12 cellular contexts compared by ENCODE assay signal in genomic region chr9:107784235-107784958, GRCh38.
DNase-seq lines count a peak whose midpoint lies in the region; ATAC-seq, FAIRE-seq and TF ChIP-seq lines count a peak whose summit lies in the region.
"Had no signal": no experiment of that assay in that cellular context is flagged by ENCODE, and none has a peak within 500 bp of the region (broad histone marks: within the 10 kb centered on the region; RNA-seq: fewer than 3 reads in every experiment).

No MANE protein-coding gene starts in this region.

- POLR2A ChIA-PET in endothelial cell of umbilical vein (lab: Charles Lee), result no interaction called here

- ATAC-seq in GM18907 (IDR thresholded peaks at IDR 0.05; ENCODE audit: unreplicated experiment), result no peak
- no peak for ATAC-seq in natural killer cell treated with Interleukin-12 subunit alpha and Interleukin-12 subunit beta and Interleukin-15 and Interleukin-18, amount 100 ng/mL, for 72 hours

- H3K9me3 ChIP-seq in endothelial cell of umbilical vein (replicated peaks; ENCODE audit: control insufficient read depth, insufficient read depth, low read length), result no peaks in the 10 kb centered on the region

- H4K20me1 ChIP-seq in endothelial cell of umbilical vein (replicated peaks; ENCODE audit: control insufficient read depth, extremely low read depth, insufficient read depth, low read length), result no peaks in the 10 kb centered on the region

- no peaks in the 10 kb centered on the region for H3K36me3 ChIP-seq in endothelial cell of umbilical vein (ENCODE audit: control insufficient read depth in 2 of 2, extremely low read depth in 1 of 2, insufficient read depth in 2 of 2, low read length in 2 of 2)

- no peak overlapping the region for H3K4me3 ChIP-seq in AG09309 (ENCODE audit: control insufficient read depth, low read depth, low read length)
- no peak overlapping the region for H3K4me3 ChIP-seq in endothelial cell of umbilical vein (replicated peaks in 1 of 3; ENCODE audit: insufficient read depth in 1 of 3, low read depth in 1 of 3, low read length in 3 of 3)

- H3K36me3 Mint-ChIP-seq in natural killer cell treated with Interleukin-12 subunit alpha and Interleukin-12 subunit beta and Interleukin-15 and Interleukin-18, amount 100 ng/mL, for 72 hours, result no peaks in the 10 kb centered on the region
- H3K36me3 Mint-ChIP-seq: CD8-positive, alpha-beta memory T cell had no signal

- H3K27me3 Mint-ChIP-seq in natural killer cell treated with Interleukin-12 subunit alpha and Interleukin-12 subunit beta and Interleukin-15 and Interleukin-18, amount 100 ng/mL, for 72 hours, result no peaks in the 10 kb centered on the region

- peaks cover 0 to 5% of the 10 kb centered on the region in 2 donors for H3K4me1 Mint-ChIP-seq in natural killer cell treated with Interleukin-12 subunit alpha and Interleukin-12 subunit beta and Interleukin-15 and Interleukin-18, amount 100 ng/mL, for 72 hours (ENCODE audit: low read depth in 2 of 2)
- H3K4me1 Mint-ChIP-seq: CD8-positive, alpha-beta memory T cell had no signal

- TF ChIP-seq CTCF in AG09309 (IDR thresholded peaks at IDR 0.05; ENCODE audit: control insufficient read depth, insufficient read depth, low read depth, low read length, missing control alignments), result no peak
- TF ChIP-seq CTCF in endothelial cell of umbilical vein (IDR thresholded peaks at IDR 0.05; ENCODE audit: extremely low read depth in 1 of 2, insufficient read depth in 1 of 2, low read depth in 1 of 2, low read length in 2 of 2), result no peak

- no peaks in the 10 kb centered on the region for H3K4me1 ChIP-seq in endothelial cell of umbilical vein (ENCODE audit: control insufficient read depth, extremely low read depth, insufficient read depth, low read length)

- H3K9me1 ChIP-seq in endothelial cell of umbilical vein (replicated peaks; ENCODE audit: control insufficient read depth, extremely low read depth, insufficient read depth, low read length), result no peaks in the 10 kb centered on the region

- no peak overlapping the region for H2AFZ ChIP-seq in endothelial cell of umbilical vein (ENCODE audit: low read depth, low read length)

- DNase-seq in AG09309 (ENCODE audit: low read depth), result peak; percentile 64
- peak; percentile 4 for DNase-seq in NAMALWA (ENCODE audit: low spot score)
- DNase-seq in endothelial cell of umbilical vein (ENCODE audit: low read depth, low spot score), result peak; percentile 27
- DNase-seq in lung microvascular endothelial cell (ENCODE audit: low read depth in 2 of 2), result peak; percentile 26 to 34
- DNase-seq in natural killer cell treated with Interleukin-12 subunit alpha and Interleukin-12 subunit beta and Interleukin-15 and Interleukin-18, amount 100 ng/mL, for 72 hours (ENCODE audit: low spot score), result no peak
- DNase-seq in NCI-H526 (lab: John Stamatoyannopoulos, UW), result no peak
- DNase-seq in activated T-cell treated with anti-CD3 and anti-CD28 coated beads, Interleukin-2, amount 50 U/mL, for 48 hours, result no peak
- DNase-seq: CD8-positive, alpha-beta memory T cell; NCI-H2081; stimulated activated CD4-positive, alpha-beta T cell treated with anti-CD3 and anti-CD28 coated beads, Interleukin-12 subunit alpha, Interleukin-12 subunit beta, amount 100 ng/mL, for 4 hours had no signal

- no peaks in the 10 kb centered on the region for H3K27me3 ChIP-seq in endothelial cell of umbilical vein (ENCODE audit: control insufficient read depth in 2 of 2, insufficient read depth in 2 of 2, low read length in 2 of 2)

- dilution Hi-C loops in endothelial cell of umbilical vein (cut with MboI; ENCODE audit: extremely low pct_ligation_motif_present, low sequenced_read_pairs), result no loop called here

- no peaks in the 10 kb centered on the region for H3K79me2 ChIP-seq in endothelial cell of umbilical vein (ENCODE audit: control insufficient read depth, insufficient read depth, low read length)

- BruUV-seq in endothelial cell of umbilical vein (replicated peaks; lab: Mats Ljungman, UMichigan), result no TSS peak

- no peak overlapping the region for H3K9ac ChIP-seq in endothelial cell of umbilical vein (replicated peaks; ENCODE audit: extremely low read depth, insufficient read depth, low read length)

- no peak overlapping the region for H3K27ac Mint-ChIP-seq in natural killer cell treated with Interleukin-12 subunit alpha and Interleukin-12 subunit beta and Interleukin-15 and Interleukin-18, amount 100 ng/mL, for 72 hours
- H3K27ac Mint-ChIP-seq: CD8-positive, alpha-beta memory T cell; T-helper 1 cell treated with Interleukin-12 subunit alpha and Interleukin-12 subunit beta and Interleukin-4 antibody, amounts not matched to agents 30 μg/mL and 1 μg/mL, for 36 hours had no signal

- H3K4me2 ChIP-seq in endothelial cell of umbilical vein (ENCODE audit: insufficient read depth, low read length), result no peak overlapping the region

- TF ChIP-seq POLR2A in endothelial cell of umbilical vein (IDR thresholded peaks at IDR 0.05; ENCODE audit: low read depth, low read length), result no peak

- CTCF ChIA-PET in endothelial cell of umbilical vein (lab: Charles Lee), result interaction anchor here (1.2 kb wide), 1 partner anchor 10 kb away, joined by 3 read pairs; no protein-coding TSS in a partner anchor

- no peak overlapping the region for H3K4me3 Mint-ChIP-seq in natural killer cell treated with Interleukin-12 subunit alpha and Interleukin-12 subunit beta and Interleukin-15 and Interleukin-18, amount 100 ng/mL, for 72 hours
- H3K4me3 Mint-ChIP-seq: CD8-positive, alpha-beta memory T cell; T-helper 1 cell treated with Interleukin-12 subunit alpha and Interleukin-12 subunit beta and Interleukin-4 antibody, amounts not matched to agents 30 μg/mL and 1 μg/mL, for 36 hours had no signal

- no peak overlapping the region for H3K27ac ChIP-seq in endothelial cell of umbilical vein (ENCODE audit: insufficient read depth, low read depth, low read length)

- H3K9me3 Mint-ChIP-seq in natural killer cell treated with Interleukin-12 subunit alpha and Interleukin-12 subunit beta and Interleukin-15 and Interleukin-18, amount 100 ng/mL, for 72 hours, result no peaks in the 10 kb centered on the region

- intact Hi-C loops in endothelial cell of umbilical vein (cut with micrococcal nuclease), result no loop called here

- no peak for FAIRE-seq in endothelial cell of umbilical vein (lab: Jason Lieb, UNC)

TF ChIP-seq in endothelial cell of umbilical vein, 7 proteins besides CTCF, POLR2A, EP300 and RAD21:
- TF ChIP-seq MAX (IDR thresholded peaks at IDR 0.05; ENCODE audit: insufficient read depth, insufficient read length), result no peak
- no peak for TF ChIP-seq POLR2AphosphoS5 (IDR thresholded peaks at IDR 0.05; ENCODE audit: insufficient read depth, low read depth, low read length)
- no peak for TF ChIP-seq GATA2 (IDR thresholded peaks at IDR 0.05; ENCODE audit: insufficient read depth, insufficient read length, low read depth, low read length)
- no peak for TF ChIP-seq JUN (IDR thresholded peaks at IDR 0.05; ENCODE audit: borderline replicate concordance, insufficient read depth, insufficient read length, low read depth)
- no peak for TF ChIP-seq MYC (IDR thresholded peaks at IDR 0.05; ENCODE audit: low read depth, low read length)
- TF ChIP-seq FOS (IDR thresholded peaks at IDR 0.05; ENCODE audit: borderline replicate concordance, insufficient read depth, low read length), result no peak
- no peak for TF ChIP-seq EZH2 (IDR thresholded peaks at IDR 0.05; ENCODE audit: borderline replicate concordance, low read depth, low read length, severe bottlenecking)

Comparison
In these comparisons a context has a peak if more than half of its experiments do, and no peak if none do; other contexts are left out.
1. DNase-seq: peak in AG09309 (single experiment), NAMALWA (single experiment), endothelial cell of umbilical vein (single experiment) and lung microvascular endothelial cell (2 of 2); none in natural killer cell treated with Interleukin-12 subunit alpha and Interleukin-12 subunit beta and Interleukin-15 and Interleukin-18, amount 100 ng/mL, for 72 hours (single experiment), NCI-H526 (0 of 2) and activated T-cell treated with anti-CD3 and anti-CD28 coated beads, Interleukin-2, amount 50 U/mL, for 48 hours (0 of 2).